Comparison of ENCODE assay signal across 16 cellular contexts in the genomic region with DNA sequence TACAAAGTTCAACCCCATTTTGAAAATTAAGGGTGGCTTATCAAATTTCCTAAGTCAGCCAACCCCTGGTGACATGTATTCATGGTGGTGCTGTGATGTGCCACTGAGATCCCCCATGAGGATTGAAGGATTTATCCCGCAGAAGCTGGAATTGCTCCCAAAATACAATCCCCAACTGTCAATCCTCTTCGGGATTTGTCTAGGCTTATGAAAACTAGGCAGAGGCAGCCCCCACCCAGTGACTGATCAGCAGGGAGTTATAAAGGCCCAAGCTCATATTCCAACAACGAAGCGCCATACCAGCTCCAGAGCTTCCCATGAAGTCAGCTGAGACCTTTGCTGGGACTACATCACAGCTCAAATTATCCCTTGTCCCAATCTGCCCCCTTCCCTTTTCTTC.
A peak's percentile ranks its signal among the peaks of the same experiment; 100 is the strongest.
DNase-seq lines count a peak whose midpoint lies in the region; ATAC-seq and TF ChIP-seq lines count a peak whose summit lies in the region.
"Had no signal": no experiment of that assay in that cellular context is flagged by ENCODE, and none has a peak within 500 bp of the region (broad histone marks: within the 10 kb centered on the region; RNA-seq: fewer than 3 reads in every experiment).

No MANE protein-coding gene starts in this region.

- no peak for ATAC-seq in HG02840 (IDR thresholded peaks at IDR 0.05; ENCODE audit: low FRiP score, unreplicated experiment)
- ATAC-seq in stimulated activated naive CD8-positive, alpha-beta T cell treated with anti-CD3 and anti-CD28 coated beads, Interleukin-15, amount 100 ng/mL, for 72 hours, result no peak

- in situ Hi-C loops in brain microvascular endothelial cell (cut with HindIII; ENCODE audit: low pct_ligation_motif_present, low sequenced_read_pairs), result no loop called here

- H3K27me3 ChIP-seq in mesenchymal stem cell (ENCODE audit: control insufficient read depth in 1 of 2, insufficient read depth in 1 of 2, low read length in 2 of 2) (no peaks in the 10 kb centered on the region), parathyroid adenoma (ENCODE audit: control insufficient read depth, insufficient read depth, low read length) (no peaks in the 10 kb centered on the region), brain microvascular endothelial cell (replicated peaks) (no peaks in the 10 kb centered on the region)

- peak overlapping the region; percentile 74 for H2AK5ac ChIP-seq in mesenchymal stem cell (ENCODE audit: low read length, severe bottlenecking)

- H2BK5ac ChIP-seq in mesenchymal stem cell (ENCODE audit: low read depth, low read length, poor library complexity, severe bottlenecking), result no peak overlapping the region

- no peak overlapping the region for H2BK120ac ChIP-seq in mesenchymal stem cell (ENCODE audit: low read depth, low read length)

- 93% methylated on average over 4 of the region's 4 CpGs for WGBS in mesenchymal stem cell

- no peaks in the 10 kb centered on the region for H3K79me1 ChIP-seq in mesenchymal stem cell (replicated peaks; ENCODE audit: low read length, poor library complexity, severe bottlenecking)

- peaks cover 25% of the 10 kb centered on the region for H3K4me1 Mint-ChIP-seq in stimulated activated naive CD8-positive, alpha-beta T cell treated with anti-CD3 and anti-CD28 coated beads, Interleukin-15, amount 100 ng/mL, for 72 hours

- no peaks in the 10 kb centered on the region for H3K79me2 ChIP-seq in parathyroid adenoma

- H3K14ac ChIP-seq in mesenchymal stem cell (ENCODE audit: low read length in 2 of 2), result no peak overlapping the region

- H3K36me3 ChIP-seq in mesenchymal stem cell (ENCODE audit: control insufficient read depth in 1 of 2, insufficient read depth in 2 of 2, low read depth in 1 of 2, low read length in 2 of 2) (no peaks in the 10 kb centered on the region), parathyroid adenoma (ENCODE audit: control insufficient read depth, insufficient read depth, low read length) (no peaks in the 10 kb centered on the region), brain microvascular endothelial cell (replicated peaks) (no peaks in the 10 kb centered on the region)

- no peak overlapping the region for H3K27ac Mint-ChIP-seq in stimulated activated naive CD8-positive, alpha-beta T cell treated with anti-CD3 and anti-CD28 coated beads, Interleukin-15, amount 100 ng/mL, for 72 hours
- H3K27ac Mint-ChIP-seq: CD4-positive, alpha-beta memory T cell had no signal

- peak; percentile 80 for DNase-seq in D341Med (ENCODE audit: low spot score)
- peak; percentile 86 for DNase-seq in NCI-H82 (lab: John Stamatoyannopoulos, UW)
- DNase-seq in mesenchymal stem cell, result no peak
- DNase-seq in brain microvascular endothelial cell, result no peak
- no peak for DNase-seq in stimulated activated naive CD8-positive, alpha-beta T cell treated with anti-CD3 and anti-CD28 coated beads, Interleukin-15, amount 100 ng/mL, for 72 hours
- DNase-seq: C1 segment of cervical spinal cord; Calu3; CD4-positive, alpha-beta memory T cell; COR-L47; DMS153; DND-41; GM23248; H7; HCEC 1CT had no signal

- H3K9ac ChIP-seq in mesenchymal stem cell (ENCODE audit: low read length), result no peak overlapping the region
- H3K9ac ChIP-seq in parathyroid adenoma, result no peak overlapping the region
- H3K9ac ChIP-seq: GM23248 had no signal

- no peak for TF ChIP-seq CTCF in parathyroid adenoma (IDR thresholded peaks at IDR 0.05)
- no peak for TF ChIP-seq CTCF in brain microvascular endothelial cell (IDR thresholded peaks at IDR 0.05; ENCODE audit: low read depth, low read length, missing control alignments)

- H3K4me3 ChIP-seq in mesenchymal stem cell (ENCODE audit: insufficient read depth in 1 of 2, low read depth in 1 of 2, low read length in 2 of 2) (no peak overlapping the region), parathyroid adenoma (ENCODE audit: low read depth, low read length) (no peak overlapping the region), brain microvascular endothelial cell (ENCODE audit: low read depth, low read length) (no peak overlapping the region)
- H3K4me3 ChIP-seq: GM23248 had no signal

- H3K4me1 ChIP-seq in mesenchymal stem cell (ENCODE audit: control insufficient read depth, insufficient read depth, low read depth, low read length) (peaks cover 6% of the 10 kb centered on the region), parathyroid adenoma (peaks cover 36% of the 10 kb centered on the region)

- peaks cover 63% of the 10 kb centered on the region for H3K27me3 Mint-ChIP-seq in stimulated activated naive CD8-positive, alpha-beta T cell treated with anti-CD3 and anti-CD28 coated beads, Interleukin-15, amount 100 ng/mL, for 72 hours

- H3K18ac ChIP-seq in mesenchymal stem cell (ENCODE audit: low read depth in 1 of 2, low read length in 2 of 2), result no peak overlapping the region

- no peak overlapping the region for H2BK12ac ChIP-seq in mesenchymal stem cell (ENCODE audit: low read length in 2 of 2)

- H4K91ac ChIP-seq in mesenchymal stem cell (ENCODE audit: low read length), result peak overlapping the region; percentile 19

- H3K4ac ChIP-seq in mesenchymal stem cell (ENCODE audit: low read depth in 1 of 2, low read length in 2 of 2), result no peak overlapping the region

- H4K8ac ChIP-seq in mesenchymal stem cell (ENCODE audit: low read length), result no peak overlapping the region

- no peak overlapping the region for H3K23ac ChIP-seq in mesenchymal stem cell (ENCODE audit: low read length in 2 of 2)

- no peak overlapping the region for H2AFZ ChIP-seq in mesenchymal stem cell (ENCODE audit: low read depth, low read length)
- peak overlapping the region; percentile 10 for H2AFZ ChIP-seq in parathyroid adenoma
- H2AFZ ChIP-seq: GM23248 had no signal

- H3K9me3 ChIP-seq in mesenchymal stem cell (ENCODE audit: control insufficient read depth, low read length) (no peaks in the 10 kb centered on the region), parathyroid adenoma (ENCODE audit: control insufficient read depth, low read length) (no peaks in the 10 kb centered on the region)

- H3K9me3 Mint-ChIP-seq in stimulated activated naive CD8-positive, alpha-beta T cell treated with anti-CD3 and anti-CD28 coated beads, Interleukin-15, amount 100 ng/mL, for 72 hours, result no peaks in the 10 kb centered on the region
- H3K9me3 Mint-ChIP-seq: CD4-positive, alpha-beta memory T cell had no signal

- H3K27ac ChIP-seq in mesenchymal stem cell (ENCODE audit: low read length, poor library complexity, severe bottlenecking) (no peak overlapping the region), parathyroid adenoma (no peak overlapping the region), brain microvascular endothelial cell (no peak overlapping the region)
- H3K27ac ChIP-seq: GM23248 had no signal

- H3K4me3 Mint-ChIP-seq in stimulated activated naive CD8-positive, alpha-beta T cell treated with anti-CD3 and anti-CD28 coated beads, Interleukin-15, amount 100 ng/mL, for 72 hours, result no peak overlapping the region
- H3K4me3 Mint-ChIP-seq: CD4-positive, alpha-beta memory T cell had no signal

- no peak overlapping the region for H2BK15ac ChIP-seq in mesenchymal stem cell (ENCODE audit: low read depth, poor library complexity, severe bottlenecking)

- H3K4me2 ChIP-seq in mesenchymal stem cell (ENCODE audit: low read length, poor library complexity, severe bottlenecking) (no peak overlapping the region), parathyroid adenoma (ENCODE audit: low read length) (no peak overlapping the region)

Comparison
In these comparisons a context has a peak if more than half of its experiments do, and no peak if none do; other contexts are left out.
1. DNase-seq: peak in D341Med (single experiment) and NCI-H82 (single experiment); none in mesenchymal stem cell (single experiment), brain microvascular endothelial cell (single experiment) and stimulated activated naive CD8-positive, alpha-beta T cell treated with anti-CD3 and anti-CD28 coated beads, Interleukin-15, amount 100 ng/mL, for 72 hours (0 of 2).